ENCODE assay signal across 6 cellular contexts in the genomic region with DNA sequence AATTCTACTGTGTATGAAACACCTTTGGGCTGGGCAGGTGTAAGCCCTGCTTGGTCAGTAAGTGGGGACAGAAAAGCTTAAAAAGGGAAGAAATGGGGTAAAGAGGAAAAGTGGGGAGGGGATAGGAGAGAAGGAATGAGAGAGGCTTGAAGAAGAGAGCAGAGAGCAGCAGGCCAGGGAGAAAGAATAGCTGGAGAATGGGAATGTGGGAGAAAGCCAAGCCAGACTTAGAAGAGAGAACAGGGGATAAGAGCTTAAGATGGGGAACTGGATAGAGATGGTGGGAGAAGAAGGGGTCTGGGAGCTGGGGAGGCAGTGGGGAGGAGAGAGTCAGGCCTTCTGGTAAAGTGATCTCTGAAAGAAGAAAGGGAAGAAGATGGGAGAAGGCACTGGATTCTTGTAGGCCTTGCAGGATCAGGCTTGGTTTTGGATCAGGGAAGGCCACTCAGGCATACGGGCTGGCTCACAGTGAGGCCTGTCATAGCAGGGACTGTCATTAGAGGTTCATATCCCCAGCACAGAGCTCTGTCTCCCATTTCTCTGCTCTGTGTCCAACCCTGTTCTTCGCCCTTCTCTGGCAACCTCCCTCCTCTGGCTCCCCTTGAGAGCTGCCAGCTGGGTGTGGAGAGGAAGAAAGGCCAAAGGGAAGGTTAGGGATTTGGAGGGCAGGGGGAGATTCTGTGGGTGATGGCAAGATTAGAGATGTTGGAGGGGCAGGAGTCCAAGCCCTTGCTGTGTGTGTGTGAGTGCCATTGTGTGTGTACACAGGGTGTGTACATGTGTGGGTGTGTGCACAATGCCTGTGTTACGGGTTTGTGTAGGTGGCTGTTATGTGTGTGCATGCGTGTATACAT. TPM values are rescaled to one million over a fixed set of nuclear protein-coding genes. Genes with fewer than 3 reads are reported as not detected.
DNase-seq lines count a peak whose midpoint lies in the region; ATAC-seq, FAIRE-seq and TF ChIP-seq lines count a peak whose summit lies in the region.

No MANE protein-coding gene starts in this region.

- peak overlapping the region; percentile 81 for H3K4me2 ChIP-seq in keratinocyte (ENCODE audit: control insufficient read depth, extremely low read depth, insufficient read depth, low read depth, low read length)

- H3K9me1 ChIP-seq in keratinocyte (ENCODE audit: control insufficient read depth, extremely low read depth, insufficient read depth, low read length) = no peaks in the 10 kb centered on the region

- H3K9ac ChIP-seq in keratinocyte (ENCODE audit: control insufficient read depth, extremely low read depth, insufficient read depth, low read length) = peak overlapping the region; percentile 60

- no peak for DNase-seq in A673 (ENCODE audit: low spot score)
- no peak for DNase-seq in Panc1 (ENCODE audit: low read depth, low spot score)
- DNase-seq in keratinocyte (ENCODE audit: low read depth, low spot score) = no peak
- no peak for DNase-seq in stimulated activated CD8-positive, alpha-beta memory T cell treated with anti-CD3 and anti-CD28 coated beads, Interleukin-4, amount 100 ng/mL, for 48 hours
- no peak for DNase-seq in pancreas

- CTCF ChIA-PET in A673 (lab: Charles Lee) = no interaction called here
- CTCF ChIA-PET in Panc1 (lab: Charles Lee) = no interaction called here

- peaks cover 6% of the 10 kb centered on the region for H3K79me2 ChIP-seq in keratinocyte (ENCODE audit: control insufficient read depth, insufficient read depth, low read length)

- POLR2A ChIA-PET in A673 (lab: Charles Lee; ENCODE audit: low non-redundant PET) (no interaction called here), Panc1 (lab: Charles Lee) (no interaction called here)

- FAIRE-seq in keratinocyte (lab: Jason Lieb, UNC) (no peak), pancreas (lab: Jason Lieb, UNC) (no peak)

- H3K27me3 ChIP-seq in A673 (replicated peaks; ENCODE audit: insufficient read depth, low read depth, low read length, poor library complexity) = no peaks in the 10 kb centered on the region
- no peaks in the 10 kb centered on the region for H3K27me3 ChIP-seq in Panc1 (ENCODE audit: control insufficient read depth, insufficient read depth, low read length)
- H3K27me3 ChIP-seq in keratinocyte (ENCODE audit: control insufficient read depth, extremely low read depth, insufficient read depth, low read length) = no peaks in the 10 kb centered on the region
- no peaks in the 10 kb centered on the region for H3K27me3 ChIP-seq in pancreas

- 0 out of 2 replicates have a peak, but pooled peaks have one; percentile 4 for TF ChIP-seq CTCF in A673 (conservative IDR thresholded peaks at IDR 0.05; ENCODE audit: low read depth, low read length)
- TF ChIP-seq CTCF in Panc1 (IDR thresholded peaks at IDR 0.05) = no peak
- no peak for TF ChIP-seq CTCF in keratinocyte (optimal IDR thresholded peaks at IDR 0.05 in 1 of 3, IDR thresholded peaks at IDR 0.05 in 1 of 3, conservative IDR thresholded peaks at IDR 0.05 in 1 of 3; ENCODE audit: extremely low read depth in 1 of 3, insufficient read depth in 2 of 3, low read length in 3 of 3)
- TF ChIP-seq CTCF in pancreas (IDR thresholded peaks at IDR 0.05) = no peak

- H3K4me1 ChIP-seq in A673 (ENCODE audit: insufficient read depth, low read length, poor library complexity, severe bottlenecking) (peaks cover 71% of the 10 kb centered on the region), Panc1 (ENCODE audit: control insufficient read depth, insufficient read depth, low read length) (peaks cover 37% of the 10 kb centered on the region), keratinocyte (ENCODE audit: control insufficient read depth, extremely low read depth, insufficient read depth, low read length) (peaks cover 47% of the 10 kb centered on the region), pancreas (peaks cover 0 to 8% (median 0%) of the 10 kb centered on the region in 3 donors)

- 84 to 93% methylated on average over 4 of the region's 4 CpGs for WGBS in pancreas, 2 donors

- H3K4me3 ChIP-seq in A673 (ENCODE audit: low read depth, low read length, poor library complexity, severe bottlenecking) (peak overlapping the region; percentile 52), Panc1 (ENCODE audit: low read depth in 2 of 2, low read length in 2 of 2) (peak overlapping the region in 1 of 2 experiments; percentile 60; a peak in 1 of 4 replicates), keratinocyte (ENCODE audit: control insufficient read depth in 2 of 3, extremely low read depth in 1 of 3, insufficient read depth in 2 of 3, low read depth in 1 of 3, low read length in 3 of 3) (no peak overlapping the region), pancreas (no peak overlapping the region)

- H3K9me3 ChIP-seq in A673 (ENCODE audit: low read depth, low read length, poor library complexity, severe bottlenecking) (no peaks in the 10 kb centered on the region), Panc1 (ENCODE audit: control insufficient read depth, insufficient read depth, low read depth, low read length) (no peaks in the 10 kb centered on the region), keratinocyte (ENCODE audit: control insufficient read depth, low read depth, low read length) (no peaks in the 10 kb centered on the region), pancreas (no peaks in the 10 kb centered on the region)

- intact Hi-C loops in A673 (cut with micrococcal nuclease; ENCODE audit: unreplicated experiment) (loop anchor here (5.0 to 10.0 kb wide), 3 partner anchors 132 to 454 kb away; a partner anchor contains a TSS), Panc1 (cut with micrococcal nuclease; ENCODE audit: unreplicated experiment) (no loop called here), pancreas (cut with DNase I) (no loop called here)

- no peak overlapping the region for H2AFZ ChIP-seq in keratinocyte (ENCODE audit: control insufficient read depth, low read length)

- dilution Hi-C loops in keratinocyte (cut with MboI; ENCODE audit: extremely low pct_ligation_motif_present, low sequenced_read_pairs) = no loop called here

- in situ Hi-C loops in Panc1 (cut with HindIII; ENCODE audit: low pct_unique_long_range_greater_than_20kb, low sequenced_read_pairs) = no loop called here

- ATAC-seq in Panc1 (no peak), pancreas (no peak), HG03432 (IDR thresholded peaks at IDR 0.05; ENCODE audit: unreplicated experiment) (no peak)

- H3K36me3 ChIP-seq in A673 (ENCODE audit: insufficient read depth, low read length, poor library complexity, severe bottlenecking) = no peaks in the 10 kb centered on the region
- no peaks in the 10 kb centered on the region for H3K36me3 ChIP-seq in Panc1 (ENCODE audit: control insufficient read depth, insufficient read depth, low read length)
- H3K36me3 ChIP-seq in keratinocyte (ENCODE audit: control insufficient read depth in 2 of 2, extremely low read depth in 1 of 2, insufficient read depth in 2 of 2, low read length in 2 of 2) = no peaks in the 10 kb centered on the region
- H3K36me3 ChIP-seq in pancreas = no peaks in the 10 kb centered on the region

- no peaks in the 10 kb centered on the region for H4K20me1 ChIP-seq in keratinocyte (ENCODE audit: control insufficient read depth, extremely low read depth, insufficient read depth, low read length)

- peak overlapping the region; percentile 65 for H3K27ac ChIP-seq in A673 (ENCODE audit: low read depth, low read length, poor library complexity, severe bottlenecking)
- peak overlapping the region; percentile 20; the same call in 1 of the 2 replicates for H3K27ac ChIP-seq in Panc1 (ENCODE audit: low read length)
- H3K27ac ChIP-seq in keratinocyte (ENCODE audit: control insufficient read depth, insufficient read depth, low read length) = peak overlapping the region; percentile 52
- H3K27ac ChIP-seq in pancreas = no peak overlapping the region

- BruUV-seq in A673 (replicated peaks; lab: Mats Ljungman, UMichigan) (no TSS peak), Panc1 (replicated peaks; lab: Mats Ljungman, UMichigan) (TSS peak; percentile 65)

RNA-seq across cellular contexts. Expression of a gene that starts 9.3 kb away (rescaled TPM):
- 77.6 and 78.5 TPM in 2 replicates for total RNA-seq in A673 (2021)
- total RNA-seq in Panc1 (2021; ENCODE audit: unreplicated experiment) = 29.0 TPM
- 34.5 TPM for polyA plus RNA-seq in Panc1 (2012; ENCODE audit: insufficient read length)
- polyA plus RNA-seq in keratinocyte = 2.1 to 2.9 TPM (median 2.8 TPM) in 3 replicates
- polyA plus RNA-seq in keratinocyte (2011; ENCODE audit: low read depth) = 1.1 TPM
- 1.2 and 1.9 TPM in 2 replicates for polyA plus RNA-seq in keratinocyte (2011; cell fraction: cytosol; rRNA removed)
- polyA plus RNA-seq in keratinocyte (2011; cell fraction: nucleus; rRNA removed) = 18.2 and 25.5 TPM in 2 replicates
- 3.4 and 10.9 TPM in 2 replicates for polyA plus RNA-seq in keratinocyte (2012; ENCODE audit: low replicate concordance)
- 4.1 to 5.7 TPM (median 5.4 TPM) in 3 replicates for polyA minus RNA-seq in keratinocyte
- 0.96 TPM for polyA minus RNA-seq in keratinocyte (2011; cell fraction: cytosol; rRNA and poly(A)+ RNA removed)
- polyA minus RNA-seq in keratinocyte (2011; cell fraction: nucleus; rRNA and poly(A)+ RNA removed) = 4.3 and 10.1 TPM in 2 replicates
- total RNA-seq in pancreas = 10 to 100 TPM in 1 of 6 donors, 1 to 10 TPM in 5; 4.6 to 11.0 (median 5.6) TPM
- polyA plus RNA-seq in pancreas = 10 to 100 TPM in 1 of 2 donors, 1 to 10 TPM in 1; 8.3 to 16.4 TPM

RNA-seq across cellular contexts. Expression of a gene that starts 11.2 kb away (rescaled TPM):
- total RNA-seq in A673 (2021) (221 and 223 TPM in 2 replicates), Panc1 (2021; ENCODE audit: unreplicated experiment) (338 TPM), pancreas (10 to 100 TPM; 65.0 to 99.6 (median 78.1) TPM)
- 397 TPM for polyA plus RNA-seq in Panc1 (2012; ENCODE audit: insufficient read length)
- polyA plus RNA-seq in keratinocyte (119 to 246 TPM (median 178 TPM) in 3 replicates), pancreas (100 to 1,000 TPM in 1 of 2 donors, 10 to 100 TPM in 1; 96.7 to 204 TPM)
- polyA plus RNA-seq in keratinocyte (2011; ENCODE audit: low read depth) = 13.0 TPM
- polyA plus RNA-seq in keratinocyte (2011; cell fraction: cytosol; rRNA removed) = 222 and 276 TPM in 2 replicates
- 188 and 225 TPM in 2 replicates for polyA plus RNA-seq in keratinocyte (2011; cell fraction: nucleus; rRNA removed)
- polyA plus RNA-seq in keratinocyte (2012; ENCODE audit: low replicate concordance) = 238 and 287 TPM in 2 replicates
- 116 to 126 TPM (median 120 TPM) in 3 replicates for polyA minus RNA-seq in keratinocyte
- polyA minus RNA-seq in keratinocyte (2011; cell fraction: cytosol; rRNA and poly(A)+ RNA removed) = 145 TPM
- 53.3 and 55.0 TPM in 2 replicates for polyA minus RNA-seq in keratinocyte (2011; cell fraction: nucleus; rRNA and poly(A)+ RNA removed)

RNA-seq across cellular contexts. Expression of a gene that starts 18.3 kb away (rescaled TPM):
- total RNA-seq in A673 (2021) = 53.5 and 56.1 TPM in 2 replicates
- total RNA-seq in Panc1 (2021; ENCODE audit: unreplicated experiment) = 51.6 TPM
- polyA plus RNA-seq in Panc1 (2012; ENCODE audit: insufficient read length) = 50.3 TPM
- 15.2 to 17.1 TPM (median 15.8 TPM) in 3 replicates for polyA plus RNA-seq in keratinocyte
- polyA plus RNA-seq in keratinocyte (2011; ENCODE audit: low read depth) = 7.6 TPM
- polyA plus RNA-seq in keratinocyte (2011; cell fraction: cytosol; rRNA removed) = 9.1 and 12.6 TPM in 2 replicates
- polyA plus RNA-seq in keratinocyte (2011; cell fraction: nucleus; rRNA removed) = 50.2 and 55.7 TPM in 2 replicates
- 12.6 and 24.1 TPM in 2 replicates for polyA plus RNA-seq in keratinocyte (2012; ENCODE audit: low replicate concordance)
- 7.9 to 14.9 TPM (median 11.1 TPM) in 3 replicates for polyA minus RNA-seq in keratinocyte
- 9.2 TPM for polyA minus RNA-seq in keratinocyte (2011; cell fraction: cytosol; rRNA and poly(A)+ RNA removed)
- polyA minus RNA-seq in keratinocyte (2011; cell fraction: nucleus; rRNA and poly(A)+ RNA removed) = 5.5 and 10.0 TPM in 2 replicates
- 10 to 100 TPM; 28.5 to 68.0 (median 47.2) TPM for total RNA-seq in pancreas
- polyA plus RNA-seq in pancreas = 100 to 1,000 TPM; 143 to 192 TPM

RNA-seq across cellular contexts. Expression of a gene that starts 25.3 kb away (rescaled TPM):
- 14.6 and 16.9 TPM in 2 replicates for total RNA-seq in A673 (2021)
- total RNA-seq in Panc1 (2021; ENCODE audit: unreplicated experiment) = 17.6 TPM
- polyA plus RNA-seq in Panc1 (2012; ENCODE audit: insufficient read length) = 17.9 TPM
- polyA plus RNA-seq in keratinocyte = 6.8 to 9.9 TPM (median 7.8 TPM) in 3 replicates
- 2.8 TPM for polyA plus RNA-seq in keratinocyte (2011; ENCODE audit: low read depth)
- 5.9 and 7.1 TPM in 2 replicates for polyA plus RNA-seq in keratinocyte (2011; cell fraction: cytosol; rRNA removed)
- 12.3 and 13.0 TPM in 2 replicates for polyA plus RNA-seq in keratinocyte (2011; cell fraction: nucleus; rRNA removed)
- polyA plus RNA-seq in keratinocyte (2012; ENCODE audit: low replicate concordance) = 6.9 and 10.7 TPM in 2 replicates
- 8.9 to 15.2 TPM (median 10.3 TPM) in 3 replicates for polyA minus RNA-seq in keratinocyte
- polyA minus RNA-seq in keratinocyte (2011; cell fraction: cytosol; rRNA and poly(A)+ RNA removed) = 5.6 TPM
- polyA minus RNA-seq in keratinocyte (2011; cell fraction: nucleus; rRNA and poly(A)+ RNA removed) = 8.2 and 12.2 TPM in 2 replicates
- 1 to 10 TPM; 1.7 to 4.7 (median 3.6) TPM for total RNA-seq in pancreas
- 1 to 10 TPM; 1.7 to 3.6 TPM for polyA plus RNA-seq in pancreas

RNA-seq across cellular contexts. Expression of a gene that starts 37.5 kb away (rescaled TPM):
- 123 and 133 TPM in 2 replicates for total RNA-seq in A673 (2021)
- 81.8 TPM for total RNA-seq in Panc1 (2021; ENCODE audit: unreplicated experiment)
- polyA plus RNA-seq in Panc1 (2012; ENCODE audit: insufficient read length) = 42.1 TPM
- polyA plus RNA-seq in keratinocyte = 5.7 to 20.0 TPM (median 17.3 TPM) in 3 replicates
- 0.61 TPM for polyA plus RNA-seq in keratinocyte (2011; ENCODE audit: low read depth)
- polyA plus RNA-seq in keratinocyte (2011; cell fraction: cytosol; rRNA removed) = 3.5 and 5.2 TPM in 2 replicates
- polyA plus RNA-seq in keratinocyte (2011; cell fraction: nucleus; rRNA removed) = 6.6 and 7.9 TPM in 2 replicates
- 0.31 and 16.9 TPM in 2 replicates for polyA plus RNA-seq in keratinocyte (2012; ENCODE audit: low replicate concordance)
- 5.1 to 15.2 TPM (median 13.9 TPM) in 3 replicates for polyA minus RNA-seq in keratinocyte
- polyA minus RNA-seq in keratinocyte (2011; cell fraction: cytosol; rRNA and poly(A)+ RNA removed) = 5.8 TPM
- 4.7 and 5.0 TPM in 2 replicates for polyA minus RNA-seq in keratinocyte (2011; cell fraction: nucleus; rRNA and poly(A)+ RNA removed)
- 1 to 10 TPM in 1 of 6 donors, under 1 TPM in 5; 0.14 to 1.5 (median 0.52) TPM for total RNA-seq in pancreas
- polyA plus RNA-seq in pancreas = under 1 TPM; 0.19 to 0.42 TPM

Comparison
In these comparisons a context has a peak if more than half of its experiments do, and no peak if none do; other contexts are left out.
1. H3K27ac ChIP-seq: peak in A673 (single experiment), Panc1 (single experiment) and keratinocyte (single experiment); none in pancreas (0 of 4).